17 cellular contexts compared by ENCODE assay signal in genomic region chr4:87052615-87053014, GRCh38.
DNase-seq lines count a peak whose midpoint lies in the region; TF ChIP-seq lines count a peak whose summit lies in the region.
"Had no signal": no experiment of that assay in that cellular context is flagged by ENCODE, and none has a peak within 500 bp of the region (broad histone marks: within the 10 kb centered on the region; RNA-seq: fewer than 3 reads in every experiment).

No MANE protein-coding gene starts in this region.

- no peak overlapping the region for H3K4me3 Mint-ChIP-seq in activated naive CD8-positive, alpha-beta T cell
- H3K4me3 Mint-ChIP-seq in activated naive CD8-positive, alpha-beta T cell treated with anti-CD3 and anti-CD28 coated beads for 36 hours = no peak overlapping the region
- H3K4me3 Mint-ChIP-seq in activated T-helper 2 cell treated with anti-CD3 and anti-CD28 coated beads, Interferon-gamma antibody, Interleukin-2, Interleukin-4, amounts not matched to agents 10 μg/mL and 5 μg/mL and 100 μg/mL, durations not matched to agents 14 hours and 24 hours and 36 hours (ENCODE audit: low read depth) = no peak overlapping the region
- H3K4me3 Mint-ChIP-seq: activated CD8-positive, alpha-beta memory T cell treated with anti-CD3 and anti-CD28 coated beads, Interleukin-2, amount 10 ng/mL, durations not matched to agents 7 days and 5 days had no signal

- no peak overlapping the region for H3K23ac ChIP-seq in mesenchymal stem cell (ENCODE audit: low read length in 2 of 2)

- no peak overlapping the region for H2BK120ac ChIP-seq in mesenchymal stem cell (ENCODE audit: low read depth, low read length)

- no peak overlapping the region for H3K4ac ChIP-seq in mesenchymal stem cell (ENCODE audit: low read depth in 1 of 2, low read length in 2 of 2)

- H2BK12ac ChIP-seq in mesenchymal stem cell (ENCODE audit: low read length in 2 of 2) = no peak overlapping the region

- no peak for TF ChIP-seq CTCF in thyroid gland (IDR thresholded peaks at IDR 0.05)
- TF ChIP-seq CTCF in GM20000 (IDR thresholded peaks at IDR 0.05; ENCODE audit: extremely low read depth, missing control alignments) = no peak

- no peak overlapping the region for H3K9ac ChIP-seq in mesenchymal stem cell (ENCODE audit: low read length)

- intact Hi-C loops in activated T-helper 2 cell treated with anti-CD3 and anti-CD28 coated beads, Interferon-gamma antibody, Interleukin-2, Interleukin-4, amounts not matched to agents 10 μg/mL and 5 μg/mL and 100 μg/mL, durations not matched to agents 14 hours and 24 hours and 36 hours (cut with micrococcal nuclease) = no loop called here
- intact Hi-C loops in thyroid gland (cut with DNase I) = no loop called here

- H2BK5ac ChIP-seq in mesenchymal stem cell (ENCODE audit: low read depth, low read length, poor library complexity, severe bottlenecking) = no peak overlapping the region

- peaks cover 44% of the 10 kb centered on the region for H3K36me3 Mint-ChIP-seq in activated naive CD8-positive, alpha-beta T cell
- peaks cover 45% of the 10 kb centered on the region for H3K36me3 Mint-ChIP-seq in activated naive CD8-positive, alpha-beta T cell treated with anti-CD3 and anti-CD28 coated beads for 36 hours
- peaks cover 60% of the 10 kb centered on the region for H3K36me3 Mint-ChIP-seq in activated T-helper 2 cell treated with anti-CD3 and anti-CD28 coated beads, Interferon-gamma antibody, Interleukin-2, Interleukin-4, amounts not matched to agents 10 μg/mL and 5 μg/mL and 100 μg/mL, durations not matched to agents 14 hours and 24 hours and 36 hours (ENCODE audit: low read depth)

- H3K9me3 ChIP-seq in mesenchymal stem cell (ENCODE audit: control insufficient read depth, low read length) = no peaks in the 10 kb centered on the region
- H3K9me3 ChIP-seq in thyroid gland = no peaks in the 10 kb centered on the region
- H3K9me3 ChIP-seq: sigmoid colon had no signal

- H3K27ac ChIP-seq in mesenchymal stem cell (ENCODE audit: low read length, poor library complexity, severe bottlenecking) = no peak overlapping the region
- H3K27ac ChIP-seq in thyroid gland = peak overlapping the region; percentile 61 to 87 (median 85)

- no peak for DNase-seq in activated naive CD8-positive, alpha-beta T cell treated with anti-CD3 and anti-CD28 coated beads for 36 hours
- DNase-seq in activated T-helper 2 cell treated with anti-CD3 and anti-CD28 coated beads, Interferon-gamma antibody, Interleukin-2, Interleukin-4, amounts not matched to agents 10 μg/mL and 5 μg/mL and 100 μg/mL, durations not matched to agents 14 hours and 24 hours and 36 hours (ENCODE audit: low spot score) = no peak
- DNase-seq in mesenchymal stem cell (no peak), thyroid gland (no peak), LoVo (ENCODE audit: low spot score) (no peak), T1000 (lab: John Stamatoyannopoulos, UW) (no peak), GM20000 (ENCODE audit: low spot score) (no peak)
- DNase-seq: activated CD8-positive, alpha-beta memory T cell treated with anti-CD3 and anti-CD28 coated beads, Interleukin-2, amount 10 ng/mL, durations not matched to agents 7 days and 5 days; activated gamma-delta T cell treated with Interleukin-2 at 50 U/mL for 16 hours; aorta; hippocampal formation; KBM-7; NCI-H1930; NCI-H345; sigmoid colon had no signal

- TF ChIP-seq POLR2A in thyroid gland (IDR thresholded peaks at IDR 0.05) = no peak

- H3K27me3 Mint-ChIP-seq in activated naive CD8-positive, alpha-beta T cell = no peaks in the 10 kb centered on the region
- no peaks in the 10 kb centered on the region for H3K27me3 Mint-ChIP-seq in activated naive CD8-positive, alpha-beta T cell treated with anti-CD3 and anti-CD28 coated beads for 36 hours
- no peaks in the 10 kb centered on the region for H3K27me3 Mint-ChIP-seq in activated T-helper 2 cell treated with anti-CD3 and anti-CD28 coated beads, Interferon-gamma antibody, Interleukin-2, Interleukin-4, amounts not matched to agents 10 μg/mL and 5 μg/mL and 100 μg/mL, durations not matched to agents 14 hours and 24 hours and 36 hours (ENCODE audit: low read depth)
- H3K27me3 Mint-ChIP-seq: activated CD8-positive, alpha-beta memory T cell treated with anti-CD3 and anti-CD28 coated beads, Interleukin-2, amount 10 ng/mL, durations not matched to agents 7 days and 5 days had no signal

- H3K4me3 ChIP-seq in mesenchymal stem cell (ENCODE audit: insufficient read depth in 1 of 2, low read depth in 1 of 2, low read length in 2 of 2) (no peak overlapping the region), thyroid gland (replicated peaks in 1 of 3) (no peak overlapping the region)
- H3K4me3 ChIP-seq: lung, sigmoid colon had no signal

- H3K79me1 ChIP-seq in mesenchymal stem cell (replicated peaks; ENCODE audit: low read length, poor library complexity, severe bottlenecking) = peaks cover 38% of the 10 kb centered on the region

- 96% methylated on average over 4 of the region's 4 CpGs for WGBS in mesenchymal stem cell
- WGBS in thyroid gland, 2 donors = 94 to 96% methylated on average over 4 of the region's 4 CpGs

- peaks cover 65% of the 10 kb centered on the region for H3K4me1 Mint-ChIP-seq in activated naive CD8-positive, alpha-beta T cell (ENCODE audit: low read depth)
- peaks cover 56% of the 10 kb centered on the region for H3K4me1 Mint-ChIP-seq in activated naive CD8-positive, alpha-beta T cell treated with anti-CD3 and anti-CD28 coated beads for 36 hours
- H3K4me1 Mint-ChIP-seq in activated T-helper 2 cell treated with anti-CD3 and anti-CD28 coated beads, Interferon-gamma antibody, Interleukin-2, Interleukin-4, amounts not matched to agents 10 μg/mL and 5 μg/mL and 100 μg/mL, durations not matched to agents 14 hours and 24 hours and 36 hours (ENCODE audit: low read depth) = peaks cover 60% of the 10 kb centered on the region

- H3K14ac ChIP-seq in mesenchymal stem cell (ENCODE audit: low read length in 2 of 2) = no peak overlapping the region

- peak overlapping the region; percentile 17 for H3K27ac Mint-ChIP-seq in activated naive CD8-positive, alpha-beta T cell
- no peak overlapping the region for H3K27ac Mint-ChIP-seq in activated naive CD8-positive, alpha-beta T cell treated with anti-CD3 and anti-CD28 coated beads for 36 hours
- peak overlapping the region; percentile 78 for H3K27ac Mint-ChIP-seq in activated T-helper 2 cell treated with anti-CD3 and anti-CD28 coated beads, Interferon-gamma antibody, Interleukin-2, Interleukin-4, amounts not matched to agents 10 μg/mL and 5 μg/mL and 100 μg/mL, durations not matched to agents 14 hours and 24 hours and 36 hours
- H3K27ac Mint-ChIP-seq: activated CD8-positive, alpha-beta memory T cell treated with anti-CD3 and anti-CD28 coated beads, Interleukin-2, amount 10 ng/mL, durations not matched to agents 7 days and 5 days had no signal

- H3K4me1 ChIP-seq in mesenchymal stem cell (ENCODE audit: control insufficient read depth, insufficient read depth, low read depth, low read length) (no peaks in the 10 kb centered on the region), thyroid gland (peaks cover 88 to 98% of the 10 kb centered on the region in 2 donors)

- H3K4me2 ChIP-seq in mesenchymal stem cell (ENCODE audit: low read length, poor library complexity, severe bottlenecking) = no peak overlapping the region

- H2AFZ ChIP-seq in mesenchymal stem cell (ENCODE audit: low read depth, low read length) = no peak overlapping the region

- no peak overlapping the region for H2AK5ac ChIP-seq in mesenchymal stem cell (ENCODE audit: low read length, severe bottlenecking)

- H3K18ac ChIP-seq in mesenchymal stem cell (ENCODE audit: low read depth in 1 of 2, low read length in 2 of 2) = no peak overlapping the region

- H2BK15ac ChIP-seq in mesenchymal stem cell (ENCODE audit: low read depth, poor library complexity, severe bottlenecking) = no peak overlapping the region

- H3K27me3 ChIP-seq in mesenchymal stem cell (ENCODE audit: control insufficient read depth in 1 of 2, insufficient read depth in 1 of 2, low read length in 2 of 2) (no peaks in the 10 kb centered on the region), thyroid gland (no peaks in the 10 kb centered on the region)
- H3K27me3 ChIP-seq: sigmoid colon had no signal

- H4K8ac ChIP-seq in mesenchymal stem cell (ENCODE audit: low read length) = no peak overlapping the region

- H3K36me3 ChIP-seq in mesenchymal stem cell (ENCODE audit: control insufficient read depth in 1 of 2, insufficient read depth in 2 of 2, low read depth in 1 of 2, low read length in 2 of 2) (peaks cover 5 to 21% of the 10 kb centered on the region in 2 experiments), thyroid gland (peaks cover 0 to 1% of the 10 kb centered on the region in 2 donors)

- H4K91ac ChIP-seq in mesenchymal stem cell (ENCODE audit: low read length) = peak overlapping the region; percentile 35

- H3K9me3 Mint-ChIP-seq in activated naive CD8-positive, alpha-beta T cell (ENCODE audit: low read depth) = peaks cover 4% of the 10 kb centered on the region
- no peaks in the 10 kb centered on the region for H3K9me3 Mint-ChIP-seq in activated naive CD8-positive, alpha-beta T cell treated with anti-CD3 and anti-CD28 coated beads for 36 hours
- no peaks in the 10 kb centered on the region for H3K9me3 Mint-ChIP-seq in activated T-helper 2 cell treated with anti-CD3 and anti-CD28 coated beads, Interferon-gamma antibody, Interleukin-2, Interleukin-4, amounts not matched to agents 10 μg/mL and 5 μg/mL and 100 μg/mL, durations not matched to agents 14 hours and 24 hours and 36 hours
